Comparison of ENCODE assay signal across 8 cellular contexts in genomic region chr12:105706321-105706972, GRCh38.
DNase-seq lines count a peak whose midpoint lies in the region; ATAC-seq and TF ChIP-seq lines count a peak whose summit lies in the region.

No MANE protein-coding gene starts in this region.

- no peak overlapping the region for H3K56ac ChIP-seq in H9 (ENCODE audit: insufficient read length, low read depth, low read length)

- H3K4me1 ChIP-seq in H9 (ENCODE audit: insufficient read depth, low read length) = no peaks in the 10 kb centered on the region; the same call in 1 of the 2 replicates
- H3K4me1 ChIP-seq in NT2/D1 (ENCODE audit: insufficient read depth, insufficient read length) = peaks cover 7% of the 10 kb centered on the region
- peaks cover 23% of the 10 kb centered on the region for H3K4me1 ChIP-seq in psoas muscle

- no peak overlapping the region for H2BK15ac ChIP-seq in H9 (ENCODE audit: low read depth, low read length)

- no peak overlapping the region for H3K18ac ChIP-seq in H9 (ENCODE audit: insufficient read length, low read depth, low read length)

- H3K23ac ChIP-seq in H9 (ENCODE audit: insufficient read length, low read depth, low read length) = no peak overlapping the region

- CTCF ChIA-PET in activated CD8-positive, alpha-beta T cell treated with anti-CD3 and anti-CD28 coated beads, Interleukin-2, amount 10 ng/mL, durations not matched to agents 7 days and 5 days (lab: Charles Lee) = interaction anchor here (1.2 kb wide), 1 partner anchor 429 kb away, joined by 3 read pairs; no protein-coding TSS in a partner anchor

- no peaks in the 10 kb centered on the region for H3K23me2 ChIP-seq in H9 (ENCODE audit: insufficient read length, low read depth, low read length, poor library complexity, severe bottlenecking)

- no peak overlapping the region for H2BK12ac ChIP-seq in H9 (ENCODE audit: insufficient read length, low read depth, low read length)

- H2AFZ ChIP-seq in H9 (ENCODE audit: low read length) = no peak overlapping the region

- no peak overlapping the region for H2AK5ac ChIP-seq in H9 (ENCODE audit: insufficient read length, low read length)

- intact Hi-C loops in psoas muscle (cut with DNase I) = loop anchor here (2.0 to 10.0 kb wide), 5 partner anchors 260 to 498 kb away; partner anchors contain the start of gene NUAK1 (in 1 of the 2)

- no peaks in the 10 kb centered on the region for H4K20me1 ChIP-seq in H9 (ENCODE audit: control insufficient read depth, insufficient read depth, insufficient read length)

- no peak overlapping the region for H3K27ac Mint-ChIP-seq in H9
- no peak overlapping the region for H3K27ac Mint-ChIP-seq in activated CD8-positive, alpha-beta T cell treated with anti-CD3 and anti-CD28 coated beads, Interleukin-2, amount 10 ng/mL, durations not matched to agents 7 days and 5 days

- H3K36me3 ChIP-seq in NT2/D1 (ENCODE audit: insufficient read depth, insufficient read length, low read length) (no peaks in the 10 kb centered on the region), psoas muscle (ENCODE audit: insufficient read depth in 1 of 2, low read depth in 1 of 2) (no peaks in the 10 kb centered on the region)

- no peak overlapping the region for H3K9ac ChIP-seq in H9 (ENCODE audit: extremely low read depth, insufficient read length, low read length)
- no peak overlapping the region for H3K9ac ChIP-seq in NT2/D1 (ENCODE audit: insufficient read length, low read depth)

- peak; percentile 97 to 99 (median 98) for ATAC-seq in psoas muscle
- no peak for ATAC-seq in activated CD8-positive, alpha-beta T cell treated with anti-CD3 and anti-CD28 coated beads, Interleukin-2, amount 10 ng/mL, durations not matched to agents 7 days and 5 days
- no peak for ATAC-seq in HG02610 (IDR thresholded peaks at IDR 0.05; ENCODE audit: unreplicated experiment)

- H3K9me3 Mint-ChIP-seq in H9 = no peaks in the 10 kb centered on the region
- H3K9me3 Mint-ChIP-seq in activated CD8-positive, alpha-beta T cell treated with anti-CD3 and anti-CD28 coated beads, Interleukin-2, amount 10 ng/mL, durations not matched to agents 7 days and 5 days (ENCODE audit: insufficient read depth) = no peaks in the 10 kb centered on the region

- POLR2A ChIA-PET in activated CD8-positive, alpha-beta T cell treated with anti-CD3 and anti-CD28 coated beads, Interleukin-2, amount 10 ng/mL, durations not matched to agents 7 days and 5 days (lab: Charles Lee) = no interaction called here

- no peaks in the 10 kb centered on the region for H3K79me2 ChIP-seq in H9 (ENCODE audit: insufficient read depth, low read length)

- H3K27ac ChIP-seq in H9 (ENCODE audit: insufficient read length, low read depth, low read length) (no peak overlapping the region), psoas muscle (peak overlapping the region; percentile 79)

- H2BK5ac ChIP-seq in H9 (ENCODE audit: insufficient read length, low read length) = no peak overlapping the region

- no peak overlapping the region for H4K5ac ChIP-seq in H9 (ENCODE audit: insufficient read length, low read depth, low read length)

- no peaks in the 10 kb centered on the region for H3K9me3 ChIP-seq in H9 (ENCODE audit: control insufficient read depth, low read depth, low read length)
- 0 out of 2 replicates have a peak, but pooled peaks cover 2% of the 10 kb centered on the region for H3K9me3 ChIP-seq in NT2/D1 (ENCODE audit: insufficient read depth, low read length)
- no peaks in the 10 kb centered on the region for H3K9me3 ChIP-seq in psoas muscle

- no peak overlapping the region for H4K8ac ChIP-seq in H9 (replicated peaks; ENCODE audit: insufficient read length, low read depth, low read length)

- no peak overlapping the region for H3K4me2 ChIP-seq in H9 (ENCODE audit: insufficient read depth, insufficient read length, low read length)

- no peaks in the 10 kb centered on the region for H3K36me3 Mint-ChIP-seq in H9 (ENCODE audit: insufficient read depth in 1 of 3, low read depth in 3 of 3)
- H3K36me3 Mint-ChIP-seq in activated CD8-positive, alpha-beta T cell treated with anti-CD3 and anti-CD28 coated beads, Interleukin-2, amount 10 ng/mL, durations not matched to agents 7 days and 5 days (ENCODE audit: low read depth) = no peaks in the 10 kb centered on the region

- no peak overlapping the region for H3K14ac ChIP-seq in H9 (ENCODE audit: insufficient read depth, low read length)

- DNase-seq in H9 (peak; percentile 51), NT2/D1 (ENCODE audit: low read depth, low spot score) (peak; percentile 44), fibroblast of gingiva (ENCODE audit: low read depth) (peak; percentile 4), psoas muscle (peak; percentile 61 to 84), epidermal melanocyte (ENCODE audit: insufficient read length, low spot score) (no peak), cortex of kidney (lab: John Stamatoyannopoulos, UW) (no peak)
- DNase-seq in activated CD8-positive, alpha-beta T cell treated with anti-CD3 and anti-CD28 coated beads, Interleukin-2, amount 10 ng/mL, durations not matched to agents 7 days and 5 days = no peak

- H3K4me3 ChIP-seq in NT2/D1 (ENCODE audit: insufficient read length, low read depth) (no peak overlapping the region), psoas muscle (no peak overlapping the region)

- no peak overlapping the region; a peak in 1 of 5 replicates for H3K4me3 Mint-ChIP-seq in H9
- H3K4me3 Mint-ChIP-seq in activated CD8-positive, alpha-beta T cell treated with anti-CD3 and anti-CD28 coated beads, Interleukin-2, amount 10 ng/mL, durations not matched to agents 7 days and 5 days = no peak overlapping the region

- peaks cover 34 to 37% of the 10 kb centered on the region in 2 experiments for H3K4me1 Mint-ChIP-seq in H9
- H3K4me1 Mint-ChIP-seq in activated CD8-positive, alpha-beta T cell treated with anti-CD3 and anti-CD28 coated beads, Interleukin-2, amount 10 ng/mL, durations not matched to agents 7 days and 5 days (ENCODE audit: low read depth) = no peaks in the 10 kb centered on the region

- WGBS in H9 (ENCODE audit: extremely low coverage, insufficient read length, low lambda C conversion rate) = no CpG with 5 or more reads among the region's 8 CpGs
- WGBS in psoas muscle, 3 donors = 37 to 55% (median 48%) methylated on average over 8 of the region's 8 CpGs

- no peak overlapping the region for H2BK120ac ChIP-seq in H9 (ENCODE audit: low read depth, low read length, poor library complexity, severe bottlenecking)

- TF ChIP-seq CTCF in H9 (conservative IDR thresholded peaks at IDR 0.05) (no peak), psoas muscle (IDR thresholded peaks at IDR 0.05) (no peak)

- no peak overlapping the region for H3T11ph ChIP-seq in H9 (ENCODE audit: low read length)

- H3K79me1 ChIP-seq in H9 (ENCODE audit: insufficient read depth, low read depth, low read length, poor library complexity, severe bottlenecking) = no peaks in the 10 kb centered on the region

- H3K27me3 ChIP-seq in H9 (ENCODE audit: insufficient read depth, low read length) = no peaks in the 10 kb centered on the region
- no peaks in the 10 kb centered on the region for H3K27me3 ChIP-seq in NT2/D1 (ENCODE audit: insufficient read depth, insufficient read length)
- no peaks in the 10 kb centered on the region for H3K27me3 ChIP-seq in psoas muscle (ENCODE audit: insufficient read depth in 3 of 3, low read length in 2 of 3)

- H3K27me3 Mint-ChIP-seq in H9 (ENCODE audit: low read depth) = no peaks in the 10 kb centered on the region; the same call in 1 of the 2 replicates
- no peaks in the 10 kb centered on the region for H3K27me3 Mint-ChIP-seq in activated CD8-positive, alpha-beta T cell treated with anti-CD3 and anti-CD28 coated beads, Interleukin-2, amount 10 ng/mL, durations not matched to agents 7 days and 5 days (ENCODE audit: low read depth)

- no peak overlapping the region for H3K4ac ChIP-seq in H9 (ENCODE audit: low read depth, low read length)

- no peak overlapping the region for H4K91ac ChIP-seq in H9 (ENCODE audit: insufficient read length, low read depth, low read length)

- no peak overlapping the region for H2BK20ac ChIP-seq in H9 (ENCODE audit: low read depth, low read length, poor library complexity, severe bottlenecking)

Comparison
In these comparisons a context has a peak if more than half of its experiments do, and no peak if none do; other contexts are left out.
1. DNase-seq: peak in H9 (single experiment), NT2/D1 (single experiment), fibroblast of gingiva (single experiment) and psoas muscle (2 of 2); none in activated CD8-positive, alpha-beta T cell treated with anti-CD3 and anti-CD28 coated beads, Interleukin-2, amount 10 ng/mL, durations not matched to agents 7 days and 5 days (single experiment), epidermal melanocyte (single experiment) and cortex of kidney (single experiment).
2. ATAC-seq: peak in psoas muscle (4 of 4); none in activated CD8-positive, alpha-beta T cell treated with anti-CD3 and anti-CD28 coated beads, Interleukin-2, amount 10 ng/mL, durations not matched to agents 7 days and 5 days (single experiment) and HG02610 (single experiment).